20 cellular contexts compared by ENCODE assay signal in the genomic region with DNA sequence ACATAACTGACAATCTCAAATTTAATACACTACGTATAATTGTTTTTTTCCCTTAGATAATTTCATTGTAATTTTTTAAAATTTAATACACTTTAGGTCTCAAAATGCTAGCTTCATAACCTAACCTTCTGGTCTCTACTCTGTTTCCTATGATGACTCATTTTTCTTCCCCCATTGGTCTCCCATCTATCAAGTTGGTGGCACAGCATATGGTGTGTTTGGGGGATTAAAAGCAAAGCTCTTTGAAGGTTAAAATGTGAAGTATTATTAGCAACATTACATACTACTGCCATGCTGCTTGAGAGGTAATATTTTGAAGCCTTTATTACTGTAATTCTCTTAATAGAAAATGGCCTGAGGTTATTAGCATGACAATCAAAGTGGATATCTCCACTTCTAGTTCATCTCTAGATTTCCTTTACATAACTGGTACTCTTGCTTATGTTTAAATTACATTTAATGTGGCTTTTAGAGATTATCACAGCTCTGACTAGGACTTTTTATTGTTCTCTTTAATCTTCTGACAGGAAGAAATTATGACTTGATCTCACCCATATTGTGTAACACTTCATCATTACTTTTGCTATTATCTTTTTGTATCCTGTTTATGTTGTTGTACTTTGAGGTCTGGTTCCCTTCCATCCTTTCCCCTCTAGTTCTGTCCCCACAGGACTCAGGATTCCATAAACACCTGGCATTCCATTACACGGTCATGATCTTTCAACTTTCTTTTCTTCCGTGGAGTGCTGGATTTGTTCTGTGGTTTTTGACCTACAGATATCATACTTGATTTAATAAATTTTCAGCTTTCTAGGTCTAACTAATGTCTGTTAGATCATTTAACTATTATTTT.
DNase-seq lines count a peak whose midpoint lies in the region; ATAC-seq, FAIRE-seq and TF ChIP-seq lines count a peak whose summit lies in the region.
"Had no signal": no experiment of that assay in that cellular context is flagged by ENCODE, and none has a peak within 500 bp of the region (broad histone marks: within the 10 kb centered on the region; RNA-seq: fewer than 3 reads in every experiment).

No MANE protein-coding gene starts in this region.

- no peaks in the 10 kb centered on the region for H3K9me1 ChIP-seq in endothelial cell of umbilical vein (replicated peaks; ENCODE audit: control insufficient read depth, extremely low read depth, insufficient read depth, low read length)

- H3F3A ChIP-seq in SK-N-SH (replicated peaks; ENCODE audit: insufficient read depth): no peaks in the 10 kb centered on the region

- WGBS in SK-N-SH (ENCODE audit: low lambda C conversion rate): 81% methylated on average over 3 of the region's 3 CpGs

- TF ChIP-seq EP300 in SK-N-SH (IDR thresholded peaks at IDR 0.05; ENCODE audit: borderline replicate concordance in 1 of 2, low read depth in 1 of 2, low read length in 1 of 2): no peak

- no peak for TF ChIP-seq RAD21 in SK-N-SH (IDR thresholded peaks at IDR 0.05; ENCODE audit: low read length)

- no peaks in the 10 kb centered on the region for H4K20me1 ChIP-seq in SK-N-SH (ENCODE audit: insufficient read depth)
- H4K20me1 ChIP-seq in endothelial cell of umbilical vein (replicated peaks; ENCODE audit: control insufficient read depth, extremely low read depth, insufficient read depth, low read length): no peaks in the 10 kb centered on the region

- H3K36me3 ChIP-seq in SK-N-SH (replicated peaks in 1 of 2; ENCODE audit: control insufficient read depth in 1 of 2, insufficient read depth in 2 of 2, low read length in 1 of 2): peaks cover 0 to 32% of the 10 kb centered on the region in 2 experiments
- H3K36me3 ChIP-seq in endothelial cell of umbilical vein (ENCODE audit: control insufficient read depth in 2 of 2, extremely low read depth in 1 of 2, insufficient read depth in 2 of 2, low read length in 2 of 2): no peaks in the 10 kb centered on the region
- H3K36me3 ChIP-seq in uterus: no peaks in the 10 kb centered on the region
- H3K36me3 ChIP-seq: cardiac muscle cell, upper lobe of left lung had no signal

- peak overlapping the region in 1 of 2 experiments; percentile 58; a peak in 2 of 4 replicates for H3K27ac ChIP-seq in SK-N-SH (ENCODE audit: low read depth in 2 of 2, low read length in 1 of 2)
- H3K27ac ChIP-seq in endothelial cell of umbilical vein (ENCODE audit: insufficient read depth, low read depth, low read length): no peak overlapping the region
- no peak overlapping the region for H3K27ac ChIP-seq in uterus
- H3K27ac ChIP-seq: A549, C4-2B, upper lobe of left lung had no signal

- no peaks in the 10 kb centered on the region for H3K9me3 ChIP-seq in SK-N-SH
- no peaks in the 10 kb centered on the region for H3K9me3 ChIP-seq in endothelial cell of umbilical vein (replicated peaks; ENCODE audit: control insufficient read depth, insufficient read depth, low read length)
- no peaks in the 10 kb centered on the region for H3K9me3 ChIP-seq in uterus
- H3K9me3 ChIP-seq: A549, upper lobe of left lung had no signal

- H3K4me2 ChIP-seq in SK-N-SH: no peak overlapping the region
- H3K4me2 ChIP-seq in endothelial cell of umbilical vein (ENCODE audit: insufficient read depth, low read length): no peak overlapping the region
- H3K4me2 ChIP-seq: A549, smooth muscle cell had no signal

- peak; percentile 34; the same call in 2 of the 3 replicates for ATAC-seq in SK-N-SH treated with all-trans-retinoic acid at 6 μM for 48 hours
- ATAC-seq in GM18511 (IDR thresholded peaks at IDR 0.05; ENCODE audit: unreplicated experiment): no peak
- ATAC-seq in GM18519 (IDR thresholded peaks at IDR 0.05; ENCODE audit: low FRiP score, unreplicated experiment): no peak
- ATAC-seq in HG03039 (IDR thresholded peaks at IDR 0.05; ENCODE audit: unreplicated experiment): no peak
- ATAC-seq: A549, K562, left lobe of liver had no signal

- no peaks in the 10 kb centered on the region for H3K79me2 ChIP-seq in SK-N-SH (ENCODE audit: insufficient read depth)
- no peaks in the 10 kb centered on the region for H3K79me2 ChIP-seq in endothelial cell of umbilical vein (ENCODE audit: control insufficient read depth, insufficient read depth, low read length)

- H3K4me1 ChIP-seq in SK-N-SH (ENCODE audit: control insufficient read depth in 1 of 2, insufficient read depth in 2 of 2, low read depth in 1 of 2, low read length in 1 of 2): peaks cover 0 to 21% of the 10 kb centered on the region in 2 experiments; a peak in 3 of 4 replicates
- peaks cover 5% of the 10 kb centered on the region for H3K4me1 ChIP-seq in endothelial cell of umbilical vein (ENCODE audit: control insufficient read depth, extremely low read depth, insufficient read depth, low read length)
- H3K4me1 ChIP-seq in uterus: no peaks in the 10 kb centered on the region
- H3K4me1 ChIP-seq: upper lobe of left lung had no signal

- BruUV-seq in endothelial cell of umbilical vein (replicated peaks; lab: Mats Ljungman, UMichigan): no TSS peak

- no peak for TF ChIP-seq CTCF in SK-N-SH (IDR thresholded peaks at IDR 0.05)
- TF ChIP-seq CTCF in endothelial cell of umbilical vein (IDR thresholded peaks at IDR 0.05; ENCODE audit: extremely low read depth in 1 of 2, insufficient read depth in 1 of 2, low read depth in 1 of 2, low read length in 2 of 2): no peak
- TF ChIP-seq CTCF in uterus (IDR thresholded peaks at IDR 0.05): no peak

- H3K9me2 ChIP-seq in SK-N-SH: no peaks in the 10 kb centered on the region

- H3K9ac ChIP-seq in SK-N-SH (no peak overlapping the region), endothelial cell of umbilical vein (replicated peaks; ENCODE audit: extremely low read depth, insufficient read depth, low read length) (no peak overlapping the region)

- no peak overlapping the region for H2AFZ ChIP-seq in SK-N-SH (ENCODE audit: low read depth)
- no peak overlapping the region for H2AFZ ChIP-seq in endothelial cell of umbilical vein (ENCODE audit: low read depth, low read length)

- CTCF ChIA-PET in SK-N-SH (lab: Yijun Ruan, JAX) (interaction anchor here (0.9 to 1.9 kb wide), 7 partner anchors 11 to 1066 kb away, joined by 3 to 6 read pairs (median 3); no protein-coding TSS in a partner anchor), endothelial cell of umbilical vein (lab: Charles Lee) (interaction anchor here (1.0 to 1.2 kb wide), 4 partner anchors 9 to 1054 kb away, joined by 3 to 6 read pairs (median 3); no protein-coding TSS in a partner anchor)

- no peak for FAIRE-seq in endothelial cell of umbilical vein (lab: Jason Lieb, UNC)
- FAIRE-seq: A549, K562 had no signal

- POLR2A ChIA-PET in SK-N-SH (lab: Yijun Ruan, JAX): no interaction called here
- POLR2A ChIA-PET in endothelial cell of umbilical vein (lab: Charles Lee): no interaction called here

- TF ChIP-seq POLR2A in endothelial cell of umbilical vein (IDR thresholded peaks at IDR 0.05; ENCODE audit: low read depth, low read length) (no peak), uterus (IDR thresholded peaks at IDR 0.05) (no peak)

- intact Hi-C loops in endothelial cell of umbilical vein (cut with micrococcal nuclease) (no loop called here), uterus (cut with DNase I; ENCODE audit: low total_unique reads) (no loop called here)

- H3K27me3 ChIP-seq in SK-N-SH (ENCODE audit: insufficient read depth) (no peaks in the 10 kb centered on the region), endothelial cell of umbilical vein (ENCODE audit: control insufficient read depth in 2 of 2, insufficient read depth in 2 of 2, low read length in 2 of 2) (no peaks in the 10 kb centered on the region), uterus (no peaks in the 10 kb centered on the region)
- H3K27me3 ChIP-seq: cardiac muscle cell, upper lobe of left lung had no signal

- no peak for DNase-seq in SK-N-SH
- DNase-seq in NCI-H446 treated with DMSO at 0.1 percent for 48 hours (lab: John Stamatoyannopoulos, UW): peak; percentile 93
- no peak for DNase-seq in endothelial cell of umbilical vein (ENCODE audit: low read depth, low spot score)
- no peak for DNase-seq in uterus
- DNase-seq: activated CD4-positive, alpha-beta T cell treated with anti-CD3 and anti-CD28 coated beads for 48 hours; activated CD8-positive, alpha-beta memory T cell treated with anti-CD3 and anti-CD28 coated beads, Interleukin-2, amount 50 U/mL, for 4 hours; activated effector memory CD4-positive, alpha-beta T cell treated with anti-CD3 and anti-CD28 coated beads, Interleukin-2, amount 50 U/mL, for 16 hours; stimulated activated CD4-positive, alpha-beta T cell treated with anti-CD3 and anti-CD28 coated beads, Interleukin-4, amount 100 ng/mL, for 1 hour; SW 1271; upper lobe of left lung had no signal

- dilution Hi-C loops in endothelial cell of umbilical vein (cut with MboI; ENCODE audit: extremely low pct_ligation_motif_present, low sequenced_read_pairs): no loop called here

- H3K4me3 ChIP-seq in SK-N-SH (ENCODE audit: low read depth in 2 of 2, low read length in 1 of 2) (no peak overlapping the region), endothelial cell of umbilical vein (replicated peaks in 1 of 3; ENCODE audit: insufficient read depth in 1 of 3, low read depth in 1 of 3, low read length in 3 of 3) (no peak overlapping the region), uterus (no peak overlapping the region)
- H3K4me3 ChIP-seq: A549, cardiac muscle cell, K562, smooth muscle cell, upper lobe of left lung had no signal

TF ChIP-seq in SK-N-SH treated with all-trans-retinoic acid at 6 μM for 48 hours, 23 proteins besides CTCF, POLR2A, EP300 and RAD21 (continues in another document):
- TF ChIP-seq BACH2 (CRISPR knock-in tag; IDR thresholded peaks at IDR 0.05; ENCODE audit: borderline replicate concordance): no peak

TF ChIP-seq in SK-N-SH, 30 proteins besides CTCF, POLR2A, EP300 and RAD21 (continues in another document):
- TF ChIP-seq NFIC (IDR thresholded peaks at IDR 0.05; ENCODE audit: borderline replicate concordance) (no peak), FOXJ3 (CRISPR knock-in tag; IDR thresholded peaks at IDR 0.05) (no peak), YY1 (IDR thresholded peaks at IDR 0.05; ENCODE audit: low read depth) (no peak), TEAD4 (IDR thresholded peaks at IDR 0.05; ENCODE audit: borderline replicate concordance, insufficient read depth) (no peak), MEF2A (IDR thresholded peaks at IDR 0.05; ENCODE audit: borderline replicate concordance, low read depth) (no peak), GATA2 (CRISPR knock-in tag; IDR thresholded peaks at IDR 0.05) (no peak), MXI1 (IDR thresholded peaks at IDR 0.05; ENCODE audit: low read depth, low read length) (no peak)

TF ChIP-seq in endothelial cell of umbilical vein, 7 proteins besides CTCF, POLR2A, EP300 and RAD21:
- TF ChIP-seq EZH2 (IDR thresholded peaks at IDR 0.05; ENCODE audit: borderline replicate concordance, low read depth, low read length, severe bottlenecking) (no peak), JUN (IDR thresholded peaks at IDR 0.05; ENCODE audit: borderline replicate concordance, insufficient read depth, insufficient read length, low read depth) (peak; percentile 3), FOS (IDR thresholded peaks at IDR 0.05; ENCODE audit: borderline replicate concordance, insufficient read depth, low read length) (peak; percentile 18), MYC (IDR thresholded peaks at IDR 0.05; ENCODE audit: low read depth, low read length) (no peak)
